In genomic region chr1:81592263-81592662, GRCh38 we compare ENCODE assay signal across 29 cellular contexts.
DNase-seq lines count a peak whose midpoint lies in the region; ATAC-seq, FAIRE-seq and TF ChIP-seq lines count a peak whose summit lies in the region.
"Had no signal": no experiment of that assay in that cellular context is flagged by ENCODE, and none has a peak within 500 bp of the region (broad histone marks: within the 10 kb centered on the region; RNA-seq: fewer than 3 reads in every experiment).

No MANE protein-coding gene starts in this region.

- TF ChIP-seq CTCF in endothelial cell of umbilical vein (IDR thresholded peaks at IDR 0.05; ENCODE audit: extremely low read depth in 1 of 2, insufficient read depth in 1 of 2, low read depth in 1 of 2, low read length in 2 of 2) (no peak), upper lobe of left lung (IDR thresholded peaks at IDR 0.05) (no peak)

- H3K79me2 ChIP-seq in endothelial cell of umbilical vein (ENCODE audit: control insufficient read depth, insufficient read depth, low read length): no peaks in the 10 kb centered on the region

- DNase-seq in endothelial cell of umbilical vein (ENCODE audit: low read depth, low spot score) (peak; percentile 59), upper lobe of left lung (no peak)
- DNase-seq: 8988T; ACHN; AML-193; BE2C; C1 segment of cervical spinal cord; Caco-2; Calu3; CD4-positive, alpha-beta memory T cell; CD4-positive, alpha-beta T cell; CD4-positive, CD25-positive, alpha-beta regulatory T cell; CD8-positive, alpha-beta memory T cell; CD8-positive, alpha-beta T cell; COR-L47; DMS 273 treated with DMSO at 0.1 percent for 48 hours; DMS153; DMS53; DMS79; DMS79 treated with DMSO at 0.1 percent for 48 hours; DND-41; EL had no signal

- H3K9me3 ChIP-seq in endothelial cell of umbilical vein (replicated peaks; ENCODE audit: control insufficient read depth, insufficient read depth, low read length): no peaks in the 10 kb centered on the region
- no peaks in the 10 kb centered on the region for H3K9me3 ChIP-seq in upper lobe of left lung
- H3K9me3 ChIP-seq: A549; BE2C; BLaER1; BLaER1 treated with 17β-estradiol and CSF1 and Interleukin-3, amounts not matched to agents 10 nM and 100 nM; Caco-2 had no signal

- no peak overlapping the region for H3K4me2 ChIP-seq in endothelial cell of umbilical vein (ENCODE audit: insufficient read depth, low read length)
- H3K4me2 ChIP-seq: A549; BLaER1; BLaER1 treated with 17β-estradiol and CSF1 and Interleukin-3, amounts not matched to agents 10 nM and 100 nM had no signal

- dilution Hi-C loops in endothelial cell of umbilical vein (cut with MboI; ENCODE audit: extremely low pct_ligation_motif_present, low sequenced_read_pairs): no loop called here

- no peak overlapping the region for H2AFZ ChIP-seq in endothelial cell of umbilical vein (ENCODE audit: low read depth, low read length)

- H3K36me3 ChIP-seq in endothelial cell of umbilical vein (ENCODE audit: control insufficient read depth in 2 of 2, extremely low read depth in 1 of 2, insufficient read depth in 2 of 2, low read length in 2 of 2): no peaks in the 10 kb centered on the region
- H3K36me3 ChIP-seq in upper lobe of left lung: no peaks in the 10 kb centered on the region
- H3K36me3 ChIP-seq: BE2C; BLaER1; BLaER1 treated with 17β-estradiol and CSF1 and Interleukin-3, amounts not matched to agents 10 nM and 100 nM had no signal

- H3K9me1 ChIP-seq in endothelial cell of umbilical vein (replicated peaks; ENCODE audit: control insufficient read depth, extremely low read depth, insufficient read depth, low read length): no peaks in the 10 kb centered on the region

- TF ChIP-seq EP300 in upper lobe of left lung (IDR thresholded peaks at IDR 0.05): no peak

- TF ChIP-seq POLR2A in endothelial cell of umbilical vein (IDR thresholded peaks at IDR 0.05; ENCODE audit: low read depth, low read length) (no peak), upper lobe of left lung (IDR thresholded peaks at IDR 0.05) (no peak)

- no peak for ATAC-seq in upper lobe of left lung (ENCODE audit: low FRiP score in 2 of 2)
- ATAC-seq: A549; CD8-positive, alpha-beta T cell had no signal

- H3K4me1 ChIP-seq in endothelial cell of umbilical vein (ENCODE audit: control insufficient read depth, extremely low read depth, insufficient read depth, low read length) (no peaks in the 10 kb centered on the region), upper lobe of left lung (no peaks in the 10 kb centered on the region)
- H3K4me1 ChIP-seq: A549; BE2C; BLaER1; BLaER1 treated with 17β-estradiol and CSF1 and Interleukin-3, amounts not matched to agents 10 nM and 100 nM; Caco-2 had no signal

- no peak overlapping the region for H3K27ac ChIP-seq in endothelial cell of umbilical vein (ENCODE audit: insufficient read depth, low read depth, low read length)
- no peak overlapping the region for H3K27ac ChIP-seq in upper lobe of left lung
- H3K27ac ChIP-seq: 22Rv1; A549; BLaER1; BLaER1 treated with 17β-estradiol and CSF1 and Interleukin-3, amounts not matched to agents 10 nM and 100 nM; C4-2B had no signal

- BruUV-seq in endothelial cell of umbilical vein (replicated peaks; lab: Mats Ljungman, UMichigan): no TSS peak

- H3K4me3 ChIP-seq in endothelial cell of umbilical vein (replicated peaks in 1 of 3; ENCODE audit: insufficient read depth in 1 of 3, low read depth in 1 of 3, low read length in 3 of 3) (no peak overlapping the region), upper lobe of left lung (no peak overlapping the region)
- H3K4me3 ChIP-seq: A549; BLaER1; BLaER1 treated with 17β-estradiol and CSF1 and Interleukin-3, amounts not matched to agents 10 nM and 100 nM had no signal

- FAIRE-seq in endothelial cell of umbilical vein (lab: Jason Lieb, UNC): no peak
- FAIRE-seq: A204.1, A549, D721Med had no signal

- intact Hi-C loops in endothelial cell of umbilical vein (cut with micrococcal nuclease): no loop called here

- 43 to 60% methylated on average over 3 of the region's 3 CpGs for WGBS in upper lobe of left lung, 2 donors

- no peaks in the 10 kb centered on the region for H4K20me1 ChIP-seq in endothelial cell of umbilical vein (replicated peaks; ENCODE audit: control insufficient read depth, extremely low read depth, insufficient read depth, low read length)
- H4K20me1 ChIP-seq: BLaER1; BLaER1 treated with 17β-estradiol and CSF1 and Interleukin-3, amounts not matched to agents 10 nM and 100 nM had no signal

- CTCF ChIA-PET in endothelial cell of umbilical vein (lab: Charles Lee): interaction anchor here (1.0 to 2.4 kb wide), 5 partner anchors 12 to 208 kb away, joined by 3 to 7 read pairs (median 3); no protein-coding TSS in a partner anchor

- POLR2A ChIA-PET in endothelial cell of umbilical vein (lab: Charles Lee): no interaction called here

- no peak overlapping the region for H3K9ac ChIP-seq in endothelial cell of umbilical vein (replicated peaks; ENCODE audit: extremely low read depth, insufficient read depth, low read length)
- H3K9ac ChIP-seq: BLaER1; BLaER1 treated with 17β-estradiol and CSF1 and Interleukin-3, amounts not matched to agents 10 nM and 100 nM had no signal

- H3K27me3 ChIP-seq in endothelial cell of umbilical vein (ENCODE audit: control insufficient read depth in 2 of 2, insufficient read depth in 2 of 2, low read length in 2 of 2) (no peaks in the 10 kb centered on the region), upper lobe of left lung (no peaks in the 10 kb centered on the region)
- H3K27me3 ChIP-seq: BE2C; BLaER1; BLaER1 treated with 17β-estradiol and CSF1 and Interleukin-3, amounts not matched to agents 10 nM and 100 nM had no signal

TF ChIP-seq in endothelial cell of umbilical vein, 7 proteins besides CTCF, POLR2A, EP300 and RAD21:
- TF ChIP-seq MAX (IDR thresholded peaks at IDR 0.05; ENCODE audit: insufficient read depth, insufficient read length) (no peak), POLR2AphosphoS5 (IDR thresholded peaks at IDR 0.05; ENCODE audit: insufficient read depth, low read depth, low read length) (no peak), MYC (IDR thresholded peaks at IDR 0.05; ENCODE audit: low read depth, low read length) (no peak), FOS (IDR thresholded peaks at IDR 0.05; ENCODE audit: borderline replicate concordance, insufficient read depth, low read length) (no peak), GATA2 (IDR thresholded peaks at IDR 0.05; ENCODE audit: insufficient read depth, insufficient read length, low read depth, low read length) (no peak), JUN (IDR thresholded peaks at IDR 0.05; ENCODE audit: borderline replicate concordance, insufficient read depth, insufficient read length, low read depth) (no peak), EZH2 (IDR thresholded peaks at IDR 0.05; ENCODE audit: borderline replicate concordance, low read depth, low read length, severe bottlenecking) (no peak)
